ENCODE assay signal across 24 cellular contexts in the genomic region with DNA sequence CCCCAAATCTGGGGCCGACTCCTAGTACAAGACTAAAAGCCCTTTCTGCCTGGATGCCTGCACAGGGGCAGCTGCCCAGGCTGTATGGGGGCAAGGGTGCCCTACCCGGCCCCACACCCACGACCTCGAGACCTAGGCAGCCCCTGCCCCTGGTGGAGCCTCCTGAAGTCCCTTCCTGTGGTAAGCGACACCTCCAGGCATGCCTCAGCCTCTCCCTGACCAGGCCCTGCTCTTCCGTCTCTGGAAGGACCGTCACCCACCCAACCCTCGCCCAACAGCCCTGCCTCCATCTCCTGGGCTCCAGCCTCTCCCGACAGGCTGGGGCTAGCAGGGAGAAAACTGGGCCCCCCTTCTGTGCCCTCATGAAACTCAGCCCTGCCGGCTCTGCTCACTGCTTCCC. TPM values are rescaled to one million over a fixed set of nuclear protein-coding genes. Genes with fewer than 3 reads are reported as not detected.
DNase-seq lines count a peak whose midpoint lies in the region; ATAC-seq and FAIRE-seq lines count a peak whose summit lies in the region.
"Had no signal": no experiment of that assay in that cellular context is flagged by ENCODE, and none has a peak within 500 bp of the region (broad histone marks: within the 10 kb centered on the region; RNA-seq: fewer than 3 reads in every experiment).

No MANE protein-coding gene starts in this region.

- peak overlapping the region; percentile 51 for H3K27ac Mint-ChIP-seq in dendritic cell treated with granulocyte-macrophage colony-stimulating factor and Interleukin-4, amounts not matched to agents 40 ng/mL and 50 ng/mL, for 4 days
- H3K27ac Mint-ChIP-seq: CD4-positive, alpha-beta T cell; CD8-positive, alpha-beta T cell had no signal

- H3K4me1 ChIP-seq in BLaER1: peaks cover 59% of the 10 kb centered on the region
- no peaks in the 10 kb centered on the region for H3K4me1 ChIP-seq in neuronal stem cell (ENCODE audit: control insufficient read depth in 2 of 2, insufficient read depth in 1 of 2, low read depth in 1 of 2, low read length in 2 of 2)

- H2BK12ac ChIP-seq in neuronal stem cell (ENCODE audit: low read length): no peak overlapping the region

- no peaks in the 10 kb centered on the region for H4K20me1 ChIP-seq in BLaER1

- no peak overlapping the region for H2BK5ac ChIP-seq in neuronal stem cell (ENCODE audit: low read length)

- no peaks in the 10 kb centered on the region for H3K9me3 ChIP-seq in BLaER1
- H3K9me3 ChIP-seq in neuronal stem cell (replicated peaks in 1 of 2; ENCODE audit: control insufficient read depth in 2 of 2, insufficient read depth in 1 of 2, low read depth in 1 of 2, low read length in 2 of 2): no peaks in the 10 kb centered on the region
- H3K9me3 ChIP-seq: Caco-2 had no signal

- no peak overlapping the region for H3K14ac ChIP-seq in neuronal stem cell (ENCODE audit: low read length)

- no peak overlapping the region for H4K8ac ChIP-seq in neuronal stem cell (ENCODE audit: low read depth, low read length)

- H2AK5ac ChIP-seq in neuronal stem cell (ENCODE audit: low read depth, low read length): peak overlapping the region; percentile 91

- H2AFZ ChIP-seq in neuronal stem cell (ENCODE audit: low read length): no peak overlapping the region

- peak overlapping the region; percentile 19; the same call in 1 of the 2 replicates for H3K4me2 ChIP-seq in BLaER1
- H3K4me2 ChIP-seq in neuronal stem cell (ENCODE audit: insufficient read depth, low read length, poor library complexity, severe bottlenecking): no peak overlapping the region

- H3K27ac ChIP-seq in BLaER1 (peak overlapping the region; percentile 54), neuronal stem cell (replicated peaks; ENCODE audit: low read length) (no peak overlapping the region)

- H4K91ac ChIP-seq in neuronal stem cell (ENCODE audit: low read depth, low read length, poor library complexity): no peak overlapping the region

- H3K4ac ChIP-seq in neuronal stem cell (ENCODE audit: low read length): no peak overlapping the region

- H3K27me3 Mint-ChIP-seq in dendritic cell treated with granulocyte-macrophage colony-stimulating factor and Interleukin-4, amounts not matched to agents 40 ng/mL and 50 ng/mL, for 4 days: peaks cover 10% of the 10 kb centered on the region
- H3K27me3 Mint-ChIP-seq: CD4-positive, alpha-beta T cell had no signal

- peaks cover 5% of the 10 kb centered on the region for H3K79me1 ChIP-seq in neuronal stem cell (ENCODE audit: low read depth, low read length)

- no CpG with 5 or more reads among the region's 10 CpGs for WGBS in neuronal stem cell (ENCODE audit: extremely low coverage in 2 of 2, insufficient read length in 2 of 2, insufficient replicate concordance in 1 of 2), 2 donors

- DNase-seq in neuronal stem cell (ENCODE audit: low spot score): no peak
- DNase-seq in DMS 273 treated with DMSO at 0.1 percent for 48 hours (lab: John Stamatoyannopoulos, UW): no peak
- no peak for DNase-seq in GM19239 (ENCODE audit: insufficient read length, low spot score)
- DNase-seq in kidney tubule cell (ENCODE audit: low spot score): no peak
- DNase-seq: 8988T; ACHN; Caco-2; Calu3; CD4-positive, alpha-beta T cell; DMS153; DMS53; DMS79; DND-41; EL; GDM1 had no signal

- peaks cover 42% of the 10 kb centered on the region for H3K4me1 Mint-ChIP-seq in dendritic cell treated with granulocyte-macrophage colony-stimulating factor and Interleukin-4, amounts not matched to agents 40 ng/mL and 50 ng/mL, for 4 days (ENCODE audit: low read depth)

- H3K27me3 ChIP-seq in BLaER1: no peaks in the 10 kb centered on the region
- peaks cover 0 to 50% (median 0%) of the 10 kb centered on the region in 3 experiments for H3K27me3 ChIP-seq in neuronal stem cell (ENCODE audit: control insufficient read depth in 3 of 3, insufficient read depth in 3 of 3, low read depth in 1 of 3, low read length in 3 of 3)

- FAIRE-seq in GM19239 (lab: Jason Lieb, UNC): no peak
- FAIRE-seq: A204.1, D721Med, GM12878, GM12892, GM18507 had no signal

- intact Hi-C loops in dendritic cell treated with granulocyte-macrophage colony-stimulating factor and Interleukin-4, amounts not matched to agents 40 ng/mL and 50 ng/mL, for 4 days (cut with micrococcal nuclease): no loop called here

- ATAC-seq in HG03378 (IDR thresholded peaks at IDR 0.05; ENCODE audit: unreplicated experiment): no peak
- ATAC-seq: CD8-positive, alpha-beta T cell; GM12878 had no signal

- H2BK15ac ChIP-seq in neuronal stem cell (ENCODE audit: low read length): no peak overlapping the region

- H3K9me3 Mint-ChIP-seq in dendritic cell treated with granulocyte-macrophage colony-stimulating factor and Interleukin-4, amounts not matched to agents 40 ng/mL and 50 ng/mL, for 4 days: no peaks in the 10 kb centered on the region
- H3K9me3 Mint-ChIP-seq: CD4-positive, alpha-beta T cell; CD8-positive, alpha-beta T cell had no signal

- H3K36me3 ChIP-seq in BLaER1: no peaks in the 10 kb centered on the region
- H3K36me3 ChIP-seq in neuronal stem cell (replicated peaks in 1 of 2; ENCODE audit: control insufficient read depth in 2 of 2, insufficient read depth in 2 of 2, low read length in 2 of 2): no peaks in the 10 kb centered on the region

- H3K18ac ChIP-seq in neuronal stem cell (ENCODE audit: low read length): peak overlapping the region; percentile 48

- no peak overlapping the region for H3K23ac ChIP-seq in neuronal stem cell (ENCODE audit: low read depth, low read length, poor library complexity)

- H3K36me3 Mint-ChIP-seq in dendritic cell treated with granulocyte-macrophage colony-stimulating factor and Interleukin-4, amounts not matched to agents 40 ng/mL and 50 ng/mL, for 4 days (ENCODE audit: low read depth): no peaks in the 10 kb centered on the region
- H3K36me3 Mint-ChIP-seq: CD8-positive, alpha-beta T cell had no signal

- no peak overlapping the region for H2BK120ac ChIP-seq in neuronal stem cell (ENCODE audit: low read depth, low read length)

- H3K9ac ChIP-seq in BLaER1: no peak overlapping the region
- H3K9ac ChIP-seq in neuronal stem cell (ENCODE audit: low read depth, low read length, poor library complexity): peak overlapping the region; percentile 77

- H3K4me3 Mint-ChIP-seq in dendritic cell treated with granulocyte-macrophage colony-stimulating factor and Interleukin-4, amounts not matched to agents 40 ng/mL and 50 ng/mL, for 4 days: no peak overlapping the region
- H3K4me3 Mint-ChIP-seq: CD4-positive, alpha-beta T cell; CD8-positive, alpha-beta T cell had no signal

- no peak overlapping the region for H3K4me3 ChIP-seq in BLaER1
- no peak overlapping the region for H3K4me3 ChIP-seq in neuronal stem cell (ENCODE audit: low read length in 2 of 2)
- H3K4me3 ChIP-seq: GM12878 had no signal

RNA-seq across cellular contexts. Expression of gene PPARA, which starts 22.8 kb away (rescaled TPM):
- 4.4 TPM for polyA plus RNA-seq in neuronal stem cell (2013, experiment 1 of 2)
- 4.3 TPM for polyA plus RNA-seq in neuronal stem cell (2013, experiment 2 of 2)
